Comparison of ENCODE assay signal across 17 cellular contexts in genomic region chr15:29800441-29801366, GRCh38. TPM values are rescaled to one million over a fixed set of nuclear protein-coding genes. Genes with fewer than 3 reads are reported as not detected.
A peak's percentile ranks its signal among the peaks of the same experiment; 100 is the strongest.
DNase-seq lines count a peak whose midpoint lies in the region; ATAC-seq and TF ChIP-seq lines count a peak whose summit lies in the region.
"Had no signal": no experiment of that assay in that cellular context is flagged by ENCODE, and none has a peak within 500 bp of the region (broad histone marks: within the 10 kb centered on the region; RNA-seq: fewer than 3 reads in every experiment).

No MANE protein-coding gene starts in this region.

- no peak overlapping the region for H3K14ac ChIP-seq in H9 (ENCODE audit: insufficient read depth, low read length)

- H3K36me3 Mint-ChIP-seq in H9 (ENCODE audit: insufficient read depth in 1 of 3, low read depth in 3 of 3): peaks cover 34 to 38% (median 34%) of the 10 kb centered on the region in 3 experiments
- H3K36me3 Mint-ChIP-seq: naive B cell had no signal

- no peak overlapping the region for H3K4me2 ChIP-seq in H9 (ENCODE audit: insufficient read depth, insufficient read length, low read length)

- H3K9me3 Mint-ChIP-seq in H9: peaks cover 9 to 10% of the 10 kb centered on the region in 2 experiments

- H3K4me1 ChIP-seq in H9 (ENCODE audit: insufficient read depth, low read length) (peaks cover 3% of the 10 kb centered on the region; the same call in 1 of the 2 replicates), right cardiac atrium (ENCODE audit: control insufficient read depth, insufficient read depth, low read length) (no peaks in the 10 kb centered on the region), transverse colon (peaks cover 8 to 37% (median 13%) of the 10 kb centered on the region in 4 donors)

- H3K36me3 ChIP-seq in transverse colon: peaks cover 0 to 6% (median 0%) of the 10 kb centered on the region in 4 donors

- no peaks in the 10 kb centered on the region for H3K27me3 ChIP-seq in H9 (ENCODE audit: insufficient read depth, low read length)
- H3K27me3 ChIP-seq in right cardiac atrium (ENCODE audit: control insufficient read depth, insufficient read depth): no peaks in the 10 kb centered on the region
- no peaks in the 10 kb centered on the region for H3K27me3 ChIP-seq in transverse colon

- WGBS in H9 (ENCODE audit: extremely low coverage, insufficient read length, low lambda C conversion rate): no CpG with 5 or more reads among the region's 7 CpGs
- 38% methylated on average over 7 of the region's 7 CpGs for WGBS in right cardiac atrium
- 54 to 62% methylated on average over 7 of the region's 7 CpGs for WGBS in transverse colon (ENCODE audit: low coverage in 1 of 2), 2 donors

- H3K4me3 ChIP-seq in cardiac fibroblast (replicated peaks in 1 of 2; ENCODE audit: low read depth in 2 of 2, low read length in 2 of 2) (peak overlapping the region in 1 of 2 donors; percentile 4), right cardiac atrium (ENCODE audit: low read length) (peak overlapping the region; percentile 48), transverse colon (peak overlapping the region in 1 of 4 donors; percentile 9)
- H3K4me3 ChIP-seq: GM12878, GM23248 had no signal

- DNase-seq in H9 (no peak), cardiac fibroblast (ENCODE audit: low read depth in 2 of 2) (peak; percentile 61 to 62), right cardiac atrium (no peak), pulmonary artery endothelial cell (ENCODE audit: low read depth, low spot score) (peak; percentile 87), NCI-H128 (lab: John Stamatoyannopoulos, UW; ENCODE audit: unreplicated experiment) (no peak), transverse colon (no peak)
- DNase-seq in stimulated activated CD4-positive, alpha-beta T cell treated with anti-CD3 and anti-CD28 coated beads, Interleukin-1b, Interleukin-23, amount 100 ng/mL, for 48 hours: no peak
- DNase-seq: COR-L47; GM23248; KG1; naive B cell; NCI-H1105 treated with DMSO at 0.1 percent for 48 hours; NK-92 treated with Interleukin-12 subunit alpha and Interleukin-12 subunit beta, amount 100 ng/mL, for 24 hours; stimulated activated CD4-positive, alpha-beta T cell treated with anti-CD3 and anti-CD28 coated beads, Interleukin-2, amount 100 ng/mL, for 24 hours had no signal

- H2BK15ac ChIP-seq in H9 (ENCODE audit: low read depth, low read length): no peak overlapping the region

- ATAC-seq in right cardiac atrium: no peak
- ATAC-seq in HG02884 (IDR thresholded peaks at IDR 0.05; ENCODE audit: unreplicated experiment): no peak
- ATAC-seq: GM12878 had no signal

- H2BK120ac ChIP-seq in H9 (ENCODE audit: low read depth, low read length, poor library complexity, severe bottlenecking): no peak overlapping the region

- no peak overlapping the region for H2BK12ac ChIP-seq in H9 (ENCODE audit: insufficient read length, low read depth, low read length)

- H3K4me1 Mint-ChIP-seq in H9: peaks cover 12 to 21% of the 10 kb centered on the region in 2 experiments
- H3K4me1 Mint-ChIP-seq: naive B cell had no signal

- no peak overlapping the region for H3K4me3 Mint-ChIP-seq in H9
- H3K4me3 Mint-ChIP-seq: naive B cell had no signal

- H2AFZ ChIP-seq in H9 (ENCODE audit: low read length): no peak overlapping the region
- H2AFZ ChIP-seq: GM23248 had no signal

- no peak for TF ChIP-seq POLR2A in transverse colon (IDR thresholded peaks at IDR 0.05)

- no peak for TF ChIP-seq CTCF in H9 (conservative IDR thresholded peaks at IDR 0.05)
- no peak for TF ChIP-seq CTCF in cardiac fibroblast (IDR thresholded peaks at IDR 0.05; ENCODE audit: low read depth, low read length)
- TF ChIP-seq CTCF in transverse colon (IDR thresholded peaks at IDR 0.05): no peak

- peaks cover 4% of the 10 kb centered on the region for H3K79me1 ChIP-seq in H9 (ENCODE audit: insufficient read depth, low read depth, low read length, poor library complexity, severe bottlenecking)

- H4K8ac ChIP-seq in H9 (replicated peaks; ENCODE audit: insufficient read length, low read depth, low read length): no peak overlapping the region

- intact Hi-C loops in right cardiac atrium (cut with DNase I): no loop called here
- intact Hi-C loops in transverse colon (cut with DNase I; ENCODE audit: low total_unique reads): no loop called here

- H4K91ac ChIP-seq in H9 (ENCODE audit: insufficient read length, low read depth, low read length): no peak overlapping the region

- H3T11ph ChIP-seq in H9 (ENCODE audit: low read length): no peak overlapping the region

- H3K23ac ChIP-seq in H9 (ENCODE audit: insufficient read length, low read depth, low read length): no peak overlapping the region

- in situ Hi-C loops in transverse colon (cut with MboI; ENCODE audit: low pct_ligation_motif_present in 1 of 4, low pct_unique_long_range_greater_than_20kb in 1 of 4, low sequenced_read_pairs in 3 of 4): no loop called here

- peak overlapping the region in 2 of 3 experiments; percentile 5 to 7; a peak in 1 of 7 replicates for H3K27ac Mint-ChIP-seq in H9
- H3K27ac Mint-ChIP-seq: naive B cell had no signal

- no peak overlapping the region for H2BK20ac ChIP-seq in H9 (ENCODE audit: low read depth, low read length, poor library complexity, severe bottlenecking)

- H3K56ac ChIP-seq in H9 (ENCODE audit: insufficient read length, low read depth, low read length): no peak overlapping the region

- no peak overlapping the region for H2BK5ac ChIP-seq in H9 (ENCODE audit: insufficient read length, low read length)

- H3K4ac ChIP-seq in H9 (ENCODE audit: low read depth, low read length): no peak overlapping the region

- no peak overlapping the region for H3K9ac ChIP-seq in H9 (ENCODE audit: extremely low read depth, insufficient read length, low read length)
- H3K9ac ChIP-seq: GM23248 had no signal

- no peak for TF ChIP-seq EP300 in transverse colon (IDR thresholded peaks at IDR 0.05; ENCODE audit: low read depth)

- H4K5ac ChIP-seq in H9 (ENCODE audit: insufficient read length, low read depth, low read length): no peak overlapping the region

- H2AK5ac ChIP-seq in H9 (ENCODE audit: insufficient read length, low read length): no peak overlapping the region

- H3K23me2 ChIP-seq in H9 (ENCODE audit: insufficient read length, low read depth, low read length, poor library complexity, severe bottlenecking): no peaks in the 10 kb centered on the region

- H3K27me3 Mint-ChIP-seq in H9 (ENCODE audit: low read depth): no peaks in the 10 kb centered on the region

- H3K9me3 ChIP-seq in H9 (ENCODE audit: control insufficient read depth, low read depth, low read length) (no peaks in the 10 kb centered on the region), right cardiac atrium (ENCODE audit: control insufficient read depth, low read length) (no peaks in the 10 kb centered on the region), transverse colon (no peaks in the 10 kb centered on the region)

- no peak overlapping the region for H3K27ac ChIP-seq in H9 (ENCODE audit: insufficient read length, low read depth, low read length)
- no peak overlapping the region for H3K27ac ChIP-seq in right cardiac atrium (ENCODE audit: low read length)
- H3K27ac ChIP-seq in transverse colon: peak overlapping the region in 1 of 4 donors; percentile 4
- H3K27ac ChIP-seq: GM23248 had no signal

- peaks cover 18% of the 10 kb centered on the region; the same call in 1 of the 2 replicates for H3K79me2 ChIP-seq in H9 (ENCODE audit: insufficient read depth, low read length)

- H4K20me1 ChIP-seq in H9 (ENCODE audit: control insufficient read depth, insufficient read depth, insufficient read length): no peaks in the 10 kb centered on the region

- H3K18ac ChIP-seq in H9 (ENCODE audit: insufficient read length, low read depth, low read length): no peak overlapping the region

RNA-seq across cellular contexts. Expression of gene TJP1, which starts 21.6 kb away (rescaled TPM):
- total RNA-seq in H9 (2021) (136 and 140 TPM in 2 replicates), right cardiac atrium (100 to 1,000 TPM; 118 to 131 (median 120) TPM), pulmonary artery endothelial cell (60.7 and 66.9 TPM in 2 replicates), transverse colon (100 to 1,000 TPM in 1 of 4 donors, 10 to 100 TPM in 3; 69.9 to 119 (median 93.0) TPM)
- polyA plus RNA-seq in right cardiac atrium: 36.6 TPM
- total RNA-seq: T-helper 2 cell treated with Interferon-gamma antibody and Interleukin-4, amounts not matched to agents 100 ng/mL and 5 ng/mL, for 36 hours had no signal

Comparison
In these comparisons a context has a peak if more than half of its experiments do, and no peak if none do; other contexts are left out.
1. DNase-seq: peak in cardiac fibroblast (2 of 2) and pulmonary artery endothelial cell (single experiment); none in H9 (single experiment), right cardiac atrium (0 of 3), stimulated activated CD4-positive, alpha-beta T cell treated with anti-CD3 and anti-CD28 coated beads, Interleukin-1b, Interleukin-23, amount 100 ng/mL, for 48 hours (single experiment), NCI-H128 (single experiment) and transverse colon (single experiment).